In the genomic region with DNA sequence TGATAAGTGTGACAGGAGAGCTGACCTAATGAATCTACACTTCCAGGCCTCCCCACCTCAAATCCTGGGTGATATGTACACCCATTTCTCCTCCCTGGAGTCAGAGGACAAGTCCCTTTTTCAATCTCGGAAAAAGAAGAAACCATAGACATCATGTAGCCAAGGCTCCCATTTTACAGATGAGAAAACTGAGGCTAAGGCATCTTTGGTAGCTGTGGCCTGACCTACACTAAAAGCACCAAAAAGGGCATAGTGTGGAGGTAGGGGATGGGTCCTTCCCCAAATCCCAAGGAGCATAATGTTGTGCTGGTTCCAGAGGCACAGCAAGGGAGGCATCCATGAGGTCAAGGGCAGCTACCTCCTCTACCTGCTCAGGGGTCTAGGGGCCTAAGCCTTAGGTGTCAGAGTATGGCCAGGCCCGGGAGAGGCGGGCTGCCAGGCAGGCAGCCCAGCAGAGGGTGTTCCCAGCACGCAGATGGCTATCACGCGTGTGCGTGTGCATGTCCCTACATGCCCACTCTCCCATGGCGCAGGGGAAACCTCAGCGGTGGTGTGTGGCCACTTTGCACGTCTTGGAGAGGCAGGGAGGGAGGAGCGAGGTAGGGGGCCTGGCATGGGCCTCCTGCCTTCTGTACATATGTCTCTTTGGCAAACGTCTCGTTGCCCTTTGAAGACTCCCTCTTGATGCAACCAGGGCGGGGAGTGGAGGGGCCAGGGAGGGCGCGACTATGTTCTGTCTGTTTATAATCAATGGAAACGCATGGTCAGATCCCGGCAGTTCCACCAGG, we compare ENCODE assay signal across 16 cellular contexts. TPM values are rescaled to one million over a fixed set of nuclear protein-coding genes. Genes with fewer than 3 reads are reported as not detected.
DNase-seq lines count a peak whose midpoint lies in the region; ATAC-seq and TF ChIP-seq lines count a peak whose summit lies in the region.
"Had no signal": no experiment of that assay in that cellular context is flagged by ENCODE, and none has a peak within 500 bp of the region (broad histone marks: within the 10 kb centered on the region; RNA-seq: fewer than 3 reads in every experiment).

No MANE protein-coding gene starts in this region.

- TF ChIP-seq CTCF in foreskin fibroblast (IDR thresholded peaks at IDR 0.05; ENCODE audit: low read depth, low read length): no peak
- TF ChIP-seq CTCF in tibial artery (IDR thresholded peaks at IDR 0.05): no peak
- no peak for TF ChIP-seq CTCF in uterus (IDR thresholded peaks at IDR 0.05)
- TF ChIP-seq CTCF in natural killer cell (IDR thresholded peaks at IDR 0.05): no peak

- no peak overlapping the region for H3K27ac Mint-ChIP-seq in natural killer cell
- H3K27ac Mint-ChIP-seq: activated T-cell treated with anti-CD3 and anti-CD28 coated beads, Interleukin-2, amount 50 U/mL, for 72 hours; WTC11 had no signal

- no peak for TF ChIP-seq POLR2A in uterus (IDR thresholded peaks at IDR 0.05)

- H3K36me3 ChIP-seq in tibial artery (peaks cover 6 to 18% (median 17%) of the 10 kb centered on the region in 3 donors), uterus (no peaks in the 10 kb centered on the region)

- DNase-seq in NCI-H526 (lab: John Stamatoyannopoulos, UW) (peak; percentile 29 to 50), NCI-H526 treated with DMSO at 0.1 percent for 48 hours (lab: John Stamatoyannopoulos, UW) (no peak), NCI-H345 treated with DMSO at 0.1 percent for 48 hours (lab: John Stamatoyannopoulos, UW; ENCODE audit: unreplicated experiment) (peak; percentile 18), foreskin fibroblast (peak in 1 of 2 donors; percentile 66), tibial artery (no peak), uterus (no peak), natural killer cell (no peak), GF-D8 (lab: John Stamatoyannopoulos, UW) (no peak)
- DNase-seq: ACHN; activated T-cell treated with anti-CD3 and anti-CD28 coated beads, Interleukin-2, amount 50 U/mL, for 72 hours; glutamatergic neuron; GOT3; nucleus accumbens; stimulated activated CD4-positive, alpha-beta T cell treated with anti-CD3 and anti-CD28 coated beads, Interleukin-12 subunit alpha, Interleukin-12 subunit beta, amount 100 ng/mL, for 4 hours had no signal

- ATAC-seq in natural killer cell: no peak
- ATAC-seq: activated T-cell treated with anti-CD3 and anti-CD28 coated beads, Interleukin-2, amount 50 U/mL, for 72 hours; WTC11 had no signal

- H3K4me3 Mint-ChIP-seq in natural killer cell: no peak overlapping the region
- H3K4me3 Mint-ChIP-seq: activated T-cell treated with anti-CD3 and anti-CD28 coated beads, Interleukin-2, amount 50 U/mL, for 72 hours; WTC11 had no signal

- no peaks in the 10 kb centered on the region for H3K9me3 Mint-ChIP-seq in natural killer cell
- H3K9me3 Mint-ChIP-seq: activated T-cell treated with anti-CD3 and anti-CD28 coated beads, Interleukin-2, amount 50 U/mL, for 72 hours; WTC11 had no signal

- intact Hi-C loops in tibial artery (cut with DNase I; ENCODE audit: low total_unique reads) (loop anchor here (10.0 kb wide), 1 partner anchor 112 kb away; a partner anchor contains a TSS), uterus (cut with DNase I; ENCODE audit: low total_unique reads) (no loop called here), natural killer cell (cut with micrococcal nuclease) (no loop called here)

- H3K9me3 ChIP-seq in tibial artery: no peaks in the 10 kb centered on the region
- no peaks in the 10 kb centered on the region for H3K9me3 ChIP-seq in uterus
- H3K9me3 ChIP-seq: tibial nerve had no signal

- H3K27me3 ChIP-seq in tibial artery (no peaks in the 10 kb centered on the region), uterus (no peaks in the 10 kb centered on the region)
- H3K27me3 ChIP-seq: tibial nerve had no signal

- H3K27ac ChIP-seq in tibial artery: peak overlapping the region; percentile 76 to 79
- H3K27ac ChIP-seq in uterus: no peak overlapping the region

- H3K4me1 ChIP-seq in tibial artery: peaks cover 0 to 68% (median 58%) of the 10 kb centered on the region in 4 donors
- no peaks in the 10 kb centered on the region for H3K4me1 ChIP-seq in uterus

- H3K4me1 Mint-ChIP-seq in natural killer cell: no peaks in the 10 kb centered on the region

- H3K36me3 Mint-ChIP-seq in natural killer cell: no peaks in the 10 kb centered on the region
- H3K36me3 Mint-ChIP-seq: WTC11 had no signal

- H3K4me3 ChIP-seq in foreskin fibroblast (ENCODE audit: low read depth in 1 of 2, low read length in 2 of 2) (peak overlapping the region; percentile 57 to 72), tibial artery (peak overlapping the region; percentile 69 to 72), uterus (no peak overlapping the region)

- H3K27me3 Mint-ChIP-seq in natural killer cell (ENCODE audit: low read depth in 2 of 2): peaks cover 0 to 5% of the 10 kb centered on the region in 2 donors

RNA-seq across cellular contexts. Expression of a gene that starts 2.5 kb away (rescaled TPM):
- 10 to 100 TPM in 2 of 4 donors, 1 to 10 TPM in 2; 2.7 to 32.4 (median 15.4) TPM for total RNA-seq in uterus
- total RNA-seq in natural killer cell: under 1 TPM in 2 of 3 donors, not detected in 1; 0.33 to 0.34 TPM

RNA-seq across cellular contexts. Expression of a gene that starts 29.8 kb away (rescaled TPM):
- total RNA-seq in uterus: 10 to 100 TPM in 1 of 4 donors, 1 to 10 TPM in 1, under 1 TPM in 1, not detected in 1; 0.26 to 11.1 (median 3.0) TPM
- 1 to 10 TPM; 1.9 to 7.9 (median 2.9) TPM for total RNA-seq in natural killer cell

RNA-seq across cellular contexts. Expression of a gene that starts 49.8 kb away (rescaled TPM):
- 10 to 100 TPM; 27.3 to 41.9 (median 35.5) TPM for total RNA-seq in uterus
- total RNA-seq in natural killer cell: 10 to 100 TPM; 22.2 to 45.1 (median 31.2) TPM

Comparison
In these comparisons a context has a peak if more than half of its experiments do, and no peak if none do; other contexts are left out.
1. DNase-seq: peak in NCI-H526 (2 of 2) and NCI-H345 treated with DMSO at 0.1 percent for 48 hours (single experiment); none in NCI-H526 treated with DMSO at 0.1 percent for 48 hours (single experiment), tibial artery (0 of 2), uterus (0 of 2), natural killer cell (single experiment) and GF-D8 (single experiment).
2. H3K4me3 ChIP-seq: peak in foreskin fibroblast (2 of 2) and tibial artery (2 of 2); none in uterus (0 of 2).
3. H3K27ac ChIP-seq: peak in tibial artery (2 of 2); none in uterus (0 of 2).